Comparison of ENCODE assay signal across 19 cellular contexts in genomic region chr5:139475865-139476651, GRCh38. TPM values are rescaled to one million over a fixed set of nuclear protein-coding genes. Genes with fewer than 3 reads are reported as not detected.
DNase-seq lines count a peak whose midpoint lies in the region; ATAC-seq, FAIRE-seq and TF ChIP-seq lines count a peak whose summit lies in the region.
"Had no signal": no experiment of that assay in that cellular context is flagged by ENCODE, and none has a peak within 500 bp of the region (broad histone marks: within the 10 kb centered on the region; RNA-seq: fewer than 3 reads in every experiment).

No MANE protein-coding gene starts in this region.

- H2BK12ac ChIP-seq in H1 (ENCODE audit: low read depth, low read length): no peak overlapping the region

- H2AK5ac ChIP-seq in H1 (ENCODE audit: low read depth, low read length): no peak overlapping the region

- H4K20me1 ChIP-seq in H1 (replicated peaks in 1 of 2; ENCODE audit: control insufficient read depth in 1 of 2, insufficient read depth in 2 of 2, low read length in 2 of 2): no peaks in the 10 kb centered on the region

- no peak overlapping the region for H3K4me3 Mint-ChIP-seq in activated naive CD8-positive, alpha-beta T cell treated with anti-CD3 and anti-CD28 coated beads, Interleukin-2, amount 10 ng/mL, durations not matched to agents 7 days and 5 days
- H3K4me3 Mint-ChIP-seq in activated naive CD8-positive, alpha-beta T cell treated with anti-CD3 and anti-CD28 coated beads for 36 hours: no peak overlapping the region

- no peak overlapping the region for H3K4me3 ChIP-seq in NB4 (ENCODE audit: low read depth, low read length)
- no peak overlapping the region for H3K4me3 ChIP-seq in H1 (ENCODE audit: extremely low read depth in 1 of 4, insufficient read depth in 2 of 4, low read depth in 3 of 4, low read length in 4 of 4)
- H3K4me3 ChIP-seq: ascending aorta, mucosa of descending colon, ovary had no signal

- peak overlapping the region; percentile 75 for H3K27ac Mint-ChIP-seq in activated naive CD8-positive, alpha-beta T cell treated with anti-CD3 and anti-CD28 coated beads, Interleukin-2, amount 10 ng/mL, durations not matched to agents 7 days and 5 days
- no peak overlapping the region for H3K27ac Mint-ChIP-seq in activated naive CD8-positive, alpha-beta T cell treated with anti-CD3 and anti-CD28 coated beads for 36 hours

- CTCF ChIA-PET in H1 (lab: Charles Lee; ENCODE audit: partially characterized antibody): interaction anchor here (0.7 to 1.4 kb wide), 4 partner anchors 21 to 65 kb away, joined by 3 to 4 read pairs (median 4); no protein-coding TSS in a partner anchor

- H3K4ac ChIP-seq in H1 (replicated peaks; ENCODE audit: insufficient read length, low read depth, low read length): no peak overlapping the region

- H3K27me3 ChIP-seq in H1 (replicated peaks in 1 of 4; ENCODE audit: control insufficient read depth in 3 of 4, extremely low read depth in 1 of 4, insufficient read depth in 3 of 4, low read length in 3 of 4) (0 out of 7 replicates have a peak, but pooled peaks cover 0 to 2% (median 0%) of the 10 kb centered on the region in 4 experiments), foreskin keratinocyte (no peaks in the 10 kb centered on the region)
- H3K27me3 ChIP-seq: ascending aorta, ovary had no signal

- no peaks in the 10 kb centered on the region for H3K79me2 ChIP-seq in H1 (ENCODE audit: control insufficient read depth in 1 of 2, insufficient read depth in 2 of 2, low read length in 2 of 2)

- no peaks in the 10 kb centered on the region for H3K36me3 ChIP-seq in H1 (ENCODE audit: control insufficient read depth in 2 of 4, insufficient read depth in 4 of 4, low read length in 3 of 4)
- H3K36me3 ChIP-seq: ovary had no signal

- H2BK120ac ChIP-seq in H1 (replicated peaks; ENCODE audit: low read depth, low read length): no peak overlapping the region

- no peak overlapping the region for H3K56ac ChIP-seq in H1 (replicated peaks; ENCODE audit: insufficient read length, low read depth, low read length)

- H3K36me3 Mint-ChIP-seq in activated naive CD8-positive, alpha-beta T cell treated with anti-CD3 and anti-CD28 coated beads, Interleukin-2, amount 10 ng/mL, durations not matched to agents 7 days and 5 days: peaks cover 28% of the 10 kb centered on the region
- H3K36me3 Mint-ChIP-seq in activated naive CD8-positive, alpha-beta T cell treated with anti-CD3 and anti-CD28 coated beads for 36 hours: peaks cover 27% of the 10 kb centered on the region

- H3K23me2 ChIP-seq in H1 (ENCODE audit: low read depth, low read length): no peaks in the 10 kb centered on the region

- H3K18ac ChIP-seq in H1 (ENCODE audit: extremely low read depth, low read length): no peak overlapping the region

- H2BK20ac ChIP-seq in H1 (ENCODE audit: low read length): no peak overlapping the region

- TF ChIP-seq EP300 in H1 (IDR thresholded peaks at IDR 0.05; ENCODE audit: borderline replicate concordance in 1 of 2, low read depth in 2 of 2, low read length in 2 of 2): no peak

- no peak overlapping the region for H4K91ac ChIP-seq in H1 (replicated peaks; ENCODE audit: insufficient read length, low read length)

- H3K4me2 ChIP-seq in H1 (ENCODE audit: insufficient read depth in 1 of 2, low read depth in 2 of 2, low read length in 2 of 2): no peak overlapping the region

- no peaks in the 10 kb centered on the region for H3K9me3 Mint-ChIP-seq in activated naive CD8-positive, alpha-beta T cell treated with anti-CD3 and anti-CD28 coated beads, Interleukin-2, amount 10 ng/mL, durations not matched to agents 7 days and 5 days
- H3K9me3 Mint-ChIP-seq in activated naive CD8-positive, alpha-beta T cell treated with anti-CD3 and anti-CD28 coated beads for 36 hours: no peaks in the 10 kb centered on the region
- H3K9me3 Mint-ChIP-seq: activated T-cell treated with anti-CD3 and anti-CD28 coated beads, Interleukin-2, amount 50 U/mL, for 72 hours had no signal

- H4K5ac ChIP-seq in H1 (ENCODE audit: insufficient read length, low read depth, low read length): no peak overlapping the region

- no peak overlapping the region for H2BK5ac ChIP-seq in H1 (ENCODE audit: low read depth, low read length)

- no peak for ATAC-seq in activated naive CD8-positive, alpha-beta T cell treated with anti-CD3 and anti-CD28 coated beads, Interleukin-2, amount 10 ng/mL, durations not matched to agents 7 days and 5 days (ENCODE audit: low read depth)
- ATAC-seq in HG03045 (IDR thresholded peaks at IDR 0.05; ENCODE audit: unreplicated experiment): no peak
- ATAC-seq in foreskin keratinocyte: no peak
- ATAC-seq in GM21717 (IDR thresholded peaks at IDR 0.05; ENCODE audit: unreplicated experiment): no peak

- POLR2A ChIA-PET in activated naive CD8-positive, alpha-beta T cell treated with anti-CD3 and anti-CD28 coated beads, Interleukin-2, amount 10 ng/mL, durations not matched to agents 7 days and 5 days (lab: Charles Lee): interaction anchor here (1.1 kb wide), 1 partner anchor 18 kb away, joined by 3 read pairs; no protein-coding TSS in a partner anchor
- POLR2A ChIA-PET in H1 (lab: Charles Lee; ENCODE audit: partially characterized antibody): interaction anchor here (0.7 kb wide), 1 partner anchor 10 kb away, joined by 3 read pairs; no protein-coding TSS in a partner anchor

- H3K79me1 ChIP-seq in H1 (ENCODE audit: low read depth, low read length): no peaks in the 10 kb centered on the region

- H3K27ac ChIP-seq in H1 (ENCODE audit: low read depth, low read length): no peak overlapping the region
- H3K27ac ChIP-seq in foreskin keratinocyte: no peak overlapping the region
- H3K27ac ChIP-seq: ovary had no signal

- peaks cover 44% of the 10 kb centered on the region for H3K4me1 Mint-ChIP-seq in activated naive CD8-positive, alpha-beta T cell treated with anti-CD3 and anti-CD28 coated beads, Interleukin-2, amount 10 ng/mL, durations not matched to agents 7 days and 5 days
- peaks cover 46% of the 10 kb centered on the region for H3K4me1 Mint-ChIP-seq in activated naive CD8-positive, alpha-beta T cell treated with anti-CD3 and anti-CD28 coated beads for 36 hours

- no peak for TF ChIP-seq POLR2A in NB4 (IDR thresholded peaks at IDR 0.05; ENCODE audit: extremely low read depth, insufficient read length)
- TF ChIP-seq POLR2A in H1 (IDR thresholded peaks at IDR 0.05; ENCODE audit: control extremely low read depth in 1 of 2, low read depth in 2 of 2, low read length in 2 of 2): no peak

- no peak overlapping the region for H3K23ac ChIP-seq in H1 (ENCODE audit: insufficient read length)

- H3K9me3 ChIP-seq in H1 (ENCODE audit: insufficient read depth in 2 of 2, low read depth in 1 of 2, low read length in 1 of 2): no peaks in the 10 kb centered on the region
- H3K9me3 ChIP-seq: ascending aorta, mucosa of descending colon, ovary had no signal

- WGBS in H1 (ENCODE audit: extremely low coverage in 1 of 2, insufficient coverage in 1 of 2, insufficient read length in 1 of 2, insufficient replicate concordance in 2 of 2, low coverage in 1 of 2, low lambda C conversion rate in 2 of 2, missing lambda C conversion rate in 1 of 2), 2 experiments: 91% methylated on average over 11 of the region's 14 CpGs; no CpG with 5 or more reads in 1 of the 2 experiments

- no peak overlapping the region for H2BK15ac ChIP-seq in H1 (ENCODE audit: low read length)

- no peak overlapping the region for H2AFZ ChIP-seq in H1 (ENCODE audit: low read length)

- FAIRE-seq in H1 (lab: Jason Lieb, UNC): no peak
- FAIRE-seq: D721Med, G401.6 had no signal

- H3K4me1 ChIP-seq in H1 (replicated peaks in 1 of 4; ENCODE audit: control insufficient read depth in 3 of 4, insufficient read depth in 4 of 4, low read length in 3 of 4) (peaks cover 6 to 29% (median 15%) of the 10 kb centered on the region in 4 experiments), foreskin keratinocyte (peaks cover 14% of the 10 kb centered on the region)

- H3K14ac ChIP-seq in H1 (ENCODE audit: insufficient read length): no peak overlapping the region

- DNase-seq in activated naive CD8-positive, alpha-beta T cell treated with anti-CD3 and anti-CD28 coated beads, Interleukin-2, amount 10 ng/mL, durations not matched to agents 7 days and 5 days: no peak
- no peak for DNase-seq in activated naive CD8-positive, alpha-beta T cell treated with anti-CD3 and anti-CD28 coated beads for 36 hours
- DNase-seq in NB4 (ENCODE audit: low read depth) (peak; percentile 38), H1 (ENCODE audit: low read depth in 1 of 2, low spot score in 2 of 2) (no peak), foreskin keratinocyte (no peak)
- no peak for DNase-seq in stimulated activated CD4-positive, alpha-beta T cell treated with anti-CD3 and anti-CD28 coated beads, Interleukin-15, amount 100 ng/mL, for 24 hours
- DNase-seq: activated T-cell treated with anti-CD3 and anti-CD28 coated beads, Interleukin-2, amount 50 U/mL, for 72 hours; foreskin melanocyte; NCI-H1930; NCI-H510A; stimulated activated CD4-positive, alpha-beta T cell treated with anti-CD3 and anti-CD28 coated beads, Interleukin-1b, Interleukin-23, amount 100 ng/mL, for 48 hours had no signal

- H4K8ac ChIP-seq in H1 (ENCODE audit: extremely low read depth, insufficient read depth, low read length): no peak overlapping the region

- no peak for TF ChIP-seq CTCF in NB4 (IDR thresholded peaks at IDR 0.05; ENCODE audit: low read depth, low read length)
- TF ChIP-seq CTCF in H1 (IDR thresholded peaks at IDR 0.05; ENCODE audit: control extremely low read depth in 1 of 3, insufficient read depth in 1 of 3, low read depth in 1 of 3, low read length in 3 of 3): no peak
- no peak for TF ChIP-seq CTCF in foreskin keratinocyte (conservative IDR thresholded peaks at IDR 0.05)

- H3K9ac ChIP-seq in H1 (replicated peaks in 1 of 4; ENCODE audit: extremely low read depth in 1 of 4, low read depth in 3 of 4, low read length in 3 of 4): no peak overlapping the region

- TF ChIP-seq RAD21 in H1 (IDR thresholded peaks at IDR 0.05 in 1 of 2, conservative IDR thresholded peaks at IDR 0.05 in 1 of 2; ENCODE audit: low read depth in 2 of 2, low read length in 2 of 2): no peak

- no peaks in the 10 kb centered on the region for H3K27me3 Mint-ChIP-seq in activated naive CD8-positive, alpha-beta T cell treated with anti-CD3 and anti-CD28 coated beads, Interleukin-2, amount 10 ng/mL, durations not matched to agents 7 days and 5 days
- H3K27me3 Mint-ChIP-seq in activated naive CD8-positive, alpha-beta T cell treated with anti-CD3 and anti-CD28 coated beads for 36 hours: no peaks in the 10 kb centered on the region

RNA-seq across cellular contexts. Expression of gene SMIM33, which starts 5.3 kb away (rescaled TPM):
- under 1 TPM; 0.34 to 0.44 TPM for total RNA-seq in activated naive CD8-positive, alpha-beta T cell treated with anti-CD3 and anti-CD28 coated beads, Interleukin-2, amount 10 ng/mL, durations not matched to agents 7 days and 5 days
- total RNA-seq in activated naive CD8-positive, alpha-beta T cell treated with anti-CD3 and anti-CD28 coated beads for 36 hours: under 1 TPM in 1 of 2 experiments, not detected in 1; 0.16 TPM
- total RNA-seq in H1 (2021; fragmentation: NEBNext Ultra II Directional; extraction: Animal tissue kit (Norgen Biotek cat#: 25700)): not detected in 2 replicates
- polyA plus RNA-seq in H1 (2011; rRNA removed): not detected in 2 replicates
- not detected for polyA plus RNA-seq in H1 (2011; cell fraction: cytosol; rRNA removed)
- not detected for polyA plus RNA-seq in H1 (2011; cell fraction: nucleus; rRNA removed)
- not detected in 4 replicates for polyA plus RNA-seq in H1 (2012, experiment 1 of 2)
- polyA plus RNA-seq in H1 (2012, experiment 2 of 2): not detected
- polyA plus RNA-seq in H1 (2013, experiment 1 of 2): not detected
- polyA plus RNA-seq in H1 (2013, experiment 2 of 2): not detected
- 0.05 TPM in 1 of 2 replicates, not detected in the other for polyA minus RNA-seq in H1 (2011; rRNA and poly(A)+ RNA removed)
- polyA minus RNA-seq in H1 (2011; cell fraction: cytosol; rRNA and poly(A)+ RNA removed): not detected
- polyA minus RNA-seq in H1 (2011; cell fraction: nucleus; rRNA and poly(A)+ RNA removed): not detected
- not detected in 2 replicates for total RNA-seq in foreskin keratinocyte
- polyA plus RNA-seq in foreskin keratinocyte: not detected in 2 replicates
- total RNA-seq: ascending aorta, ovary, sciatic nerve had no signal
- polyA plus RNA-seq: ovary had no signal

RNA-seq across cellular contexts. Expression of gene STING1, which starts 6.5 kb away (rescaled TPM):
- 10 to 100 TPM; 63.6 to 68.4 TPM for total RNA-seq in activated naive CD8-positive, alpha-beta T cell treated with anti-CD3 and anti-CD28 coated beads, Interleukin-2, amount 10 ng/mL, durations not matched to agents 7 days and 5 days
- 10 to 100 TPM; 37.4 to 40.5 TPM for total RNA-seq in activated naive CD8-positive, alpha-beta T cell treated with anti-CD3 and anti-CD28 coated beads for 36 hours
- 0.26 and 0.42 TPM in 2 replicates for total RNA-seq in H1 (2021; fragmentation: NEBNext Ultra II Directional; extraction: Animal tissue kit (Norgen Biotek cat#: 25700))
- polyA plus RNA-seq in H1 (2011; rRNA removed) (0.47 and 1.2 TPM in 2 replicates), foreskin keratinocyte (32.6 and 33.2 TPM in 2 replicates)
- polyA plus RNA-seq in H1 (2011; cell fraction: cytosol; rRNA removed): 0.74 TPM
- polyA plus RNA-seq in H1 (2011; cell fraction: nucleus; rRNA removed): 1.5 TPM
- 0.35 to 0.66 TPM (median 0.62 TPM) in 4 replicates for polyA plus RNA-seq in H1 (2012, experiment 1 of 2)
- 0.12 TPM for polyA plus RNA-seq in H1 (2012, experiment 2 of 2)
- polyA plus RNA-seq in H1 (2013, experiment 1 of 2): 0.24 TPM
- 0.29 TPM for polyA plus RNA-seq in H1 (2013, experiment 2 of 2)
- polyA minus RNA-seq in H1 (2011; rRNA and poly(A)+ RNA removed): 0.38 and 0.90 TPM in 2 replicates
- polyA minus RNA-seq in H1 (2011; cell fraction: cytosol; rRNA and poly(A)+ RNA removed): not detected
- 0.90 TPM for polyA minus RNA-seq in H1 (2011; cell fraction: nucleus; rRNA and poly(A)+ RNA removed)
- 27.2 and 27.4 TPM in 2 replicates for total RNA-seq in foreskin keratinocyte

RNA-seq across cellular contexts. Expression of gene ECSCR, which starts 13.5 kb away (rescaled TPM):
- total RNA-seq in activated naive CD8-positive, alpha-beta T cell treated with anti-CD3 and anti-CD28 coated beads, Interleukin-2, amount 10 ng/mL, durations not matched to agents 7 days and 5 days: not detected
- total RNA-seq in activated naive CD8-positive, alpha-beta T cell treated with anti-CD3 and anti-CD28 coated beads for 36 hours: under 1 TPM; 0.36 to 0.49 TPM
- total RNA-seq in H1 (2021; fragmentation: NEBNext Ultra II Directional; extraction: Animal tissue kit (Norgen Biotek cat#: 25700)): 2.7 and 3.3 TPM in 2 replicates
- polyA plus RNA-seq in H1 (2011; rRNA removed) (4.9 and 7.2 TPM in 2 replicates), foreskin keratinocyte (not detected in 2 replicates)
- 5.4 TPM for polyA plus RNA-seq in H1 (2011; cell fraction: cytosol; rRNA removed)
- 4.4 TPM for polyA plus RNA-seq in H1 (2011; cell fraction: nucleus; rRNA removed)
- polyA plus RNA-seq in H1 (2012, experiment 1 of 2): 2.8 to 4.2 TPM (median 3.6 TPM) in 4 replicates
- 2.7 TPM for polyA plus RNA-seq in H1 (2012, experiment 2 of 2)
- 4.8 TPM for polyA plus RNA-seq in H1 (2013, experiment 1 of 2)
- polyA plus RNA-seq in H1 (2013, experiment 2 of 2): 4.9 TPM
- polyA minus RNA-seq in H1 (2011; rRNA and poly(A)+ RNA removed): 3.3 and 3.6 TPM in 2 replicates
- not detected for polyA minus RNA-seq in H1 (2011; cell fraction: cytosol; rRNA and poly(A)+ RNA removed)
- polyA minus RNA-seq in H1 (2011; cell fraction: nucleus; rRNA and poly(A)+ RNA removed): 1.7 TPM
- not detected in 2 replicates for total RNA-seq in foreskin keratinocyte

RNA-seq across cellular contexts. Expression of gene DNAJC18, which starts 36.7 kb away (rescaled TPM):
- total RNA-seq in activated naive CD8-positive, alpha-beta T cell treated with anti-CD3 and anti-CD28 coated beads, Interleukin-2, amount 10 ng/mL, durations not matched to agents 7 days and 5 days: 1 to 10 TPM; 4.2 to 5.7 TPM
- 10 to 100 TPM; 20.5 to 21.8 TPM for total RNA-seq in activated naive CD8-positive, alpha-beta T cell treated with anti-CD3 and anti-CD28 coated beads for 36 hours
- 22.0 and 29.2 TPM in 2 replicates for total RNA-seq in H1 (2021; fragmentation: NEBNext Ultra II Directional; extraction: Animal tissue kit (Norgen Biotek cat#: 25700))
- polyA plus RNA-seq in H1 (2011; rRNA removed): 3.8 and 7.8 TPM in 2 replicates
- 6.7 TPM for polyA plus RNA-seq in H1 (2011; cell fraction: cytosol; rRNA removed)
- 2.7 TPM for polyA plus RNA-seq in H1 (2011; cell fraction: nucleus; rRNA removed)
- polyA plus RNA-seq in H1 (2012, experiment 1 of 2): 11.0 to 14.3 TPM (median 13.8 TPM) in 4 replicates
- 3.2 TPM for polyA plus RNA-seq in H1 (2012, experiment 2 of 2)
- 15.0 TPM for polyA plus RNA-seq in H1 (2013, experiment 1 of 2)
- 19.1 TPM for polyA plus RNA-seq in H1 (2013, experiment 2 of 2)
- polyA minus RNA-seq in H1 (2011; rRNA and poly(A)+ RNA removed): 8.4 and 10.7 TPM in 2 replicates
- 11.4 TPM for polyA minus RNA-seq in H1 (2011; cell fraction: cytosol; rRNA and poly(A)+ RNA removed)
- 4.1 TPM for polyA minus RNA-seq in H1 (2011; cell fraction: nucleus; rRNA and poly(A)+ RNA removed)
- 5.8 and 9.2 TPM in 2 replicates for total RNA-seq in foreskin keratinocyte
- polyA plus RNA-seq in foreskin keratinocyte: 7.6 and 10.1 TPM in 2 replicates

Comparison
In these comparisons a context has a peak if more than half of its experiments do, and no peak if none do; other contexts are left out.
1. RNA of gene STING1, which starts 6.5 kb away (total RNA-seq): 63.6 to 68.4 TPM in activated naive CD8-positive, alpha-beta T cell treated with anti-CD3 and anti-CD28 coated beads, Interleukin-2, amount 10 ng/mL, durations not matched to agents 7 days and 5 days, 37.4 to 40.5 TPM in activated naive CD8-positive, alpha-beta T cell treated with anti-CD3 and anti-CD28 coated beads for 36 hours and 27.2 to 27.4 TPM in foreskin keratinocyte; 0.26 to 0.42 TPM in H1; every median in the first group is over 10 times any median in the second.